16 cellular contexts compared by ENCODE assay signal in genomic region chr1:119771016-119771415, GRCh38. TPM values are rescaled to one million over a fixed set of nuclear protein-coding genes. Genes with fewer than 3 reads are reported as not detected.
DNase-seq lines count a peak whose midpoint lies in the region; ATAC-seq, FAIRE-seq and TF ChIP-seq lines count a peak whose summit lies in the region.
"Had no signal": no experiment of that assay in that cellular context is flagged by ENCODE, and none has a peak within 500 bp of the region (broad histone marks: within the 10 kb centered on the region; RNA-seq: fewer than 3 reads in every experiment).

No MANE protein-coding gene starts in this region.

- intact Hi-C loops in endothelial cell of umbilical vein (cut with micrococcal nuclease) (no loop called here), adrenal gland (cut with DNase I) (no loop called here)

- H3K4me2 ChIP-seq in endothelial cell of umbilical vein (ENCODE audit: insufficient read depth, low read length) = no peak overlapping the region

- 39 to 44% (median 43%) methylated on average over 2 of the region's 2 CpGs for WGBS in adrenal gland, 4 donors

- H3K9me1 ChIP-seq in endothelial cell of umbilical vein (replicated peaks; ENCODE audit: control insufficient read depth, extremely low read depth, insufficient read depth, low read length) = no peaks in the 10 kb centered on the region

- no peaks in the 10 kb centered on the region for H3K4me1 ChIP-seq in endothelial cell of umbilical vein (ENCODE audit: control insufficient read depth, extremely low read depth, insufficient read depth, low read length)
- no peaks in the 10 kb centered on the region for H3K4me1 ChIP-seq in adrenal gland (replicated peaks in 1 of 2)

- no peak for ATAC-seq in activated CD8-positive, alpha-beta memory T cell treated with anti-CD3 and anti-CD28 coated beads, Interleukin-2, amount 10 ng/mL, durations not matched to agents 7 days and 5 days
- ATAC-seq: gastroesophageal sphincter had no signal

- H3K27me3 ChIP-seq in endothelial cell of umbilical vein (ENCODE audit: control insufficient read depth in 2 of 2, insufficient read depth in 2 of 2, low read length in 2 of 2) (peaks cover 26% of the 10 kb centered on the region in 2 experiments), adrenal gland (peaks cover 6% of the 10 kb centered on the region)
- H3K27me3 ChIP-seq: gastroesophageal sphincter had no signal

- H3K27ac ChIP-seq in endothelial cell of umbilical vein (ENCODE audit: insufficient read depth, low read depth, low read length) = no peak overlapping the region
- H3K27ac ChIP-seq in adrenal gland = no peak overlapping the region
- H3K27ac ChIP-seq: gastroesophageal sphincter had no signal

- no peak for TF ChIP-seq POLR2A in endothelial cell of umbilical vein (IDR thresholded peaks at IDR 0.05; ENCODE audit: low read depth, low read length)
- no peak for TF ChIP-seq POLR2A in adrenal gland (IDR thresholded peaks at IDR 0.05)

- DNase-seq in activated CD8-positive, alpha-beta memory T cell treated with anti-CD3 and anti-CD28 coated beads, Interleukin-2, amount 10 ng/mL, durations not matched to agents 7 days and 5 days = peak; percentile 25
- DNase-seq in activated CD8-positive, alpha-beta memory T cell treated with anti-CD3 and anti-CD28 coated beads for 24 hours = no peak
- DNase-seq in OCI-M1 (lab: John Stamatoyannopoulos, UW) = peak; percentile 30
- peak; percentile 4 for DNase-seq in endothelial cell of umbilical vein (ENCODE audit: low read depth, low spot score)
- no peak for DNase-seq in progenitor cell of endocrine pancreas (ENCODE audit: low spot score, unreplicated experiment)
- DNase-seq in NK-92 treated with Interleukin-12 subunit alpha and Interleukin-12 subunit beta, amount 100 ng/mL, for 24 hours (lab: John Stamatoyannopoulos, UW) = no peak
- DNase-seq in adrenal gland = no peak
- no peak for DNase-seq in NCI-H1048 (lab: John Stamatoyannopoulos, UW)
- DNase-seq: effector CD8-positive, alpha-beta T cell; immature natural killer cell; NCI-H1436; NCI-H526 treated with DMSO at 0.1 percent for 48 hours; stimulated activated CD4-positive, alpha-beta T cell treated with anti-CD3 and anti-CD28 coated beads, Interleukin-12 subunit alpha, Interleukin-12 subunit beta, amount 100 ng/mL, for 4 hours had no signal

- H3K4me1 Mint-ChIP-seq in activated CD8-positive, alpha-beta memory T cell treated with anti-CD3 and anti-CD28 coated beads, Interleukin-2, amount 10 ng/mL, durations not matched to agents 7 days and 5 days = no peaks in the 10 kb centered on the region
- H3K4me1 Mint-ChIP-seq in progenitor cell of endocrine pancreas (ENCODE audit: low read depth) = peaks cover 45% of the 10 kb centered on the region
- H3K4me1 Mint-ChIP-seq: immature natural killer cell had no signal

- CTCF ChIA-PET in activated CD8-positive, alpha-beta memory T cell treated with anti-CD3 and anti-CD28 coated beads, Interleukin-2, amount 10 ng/mL, durations not matched to agents 7 days and 5 days (lab: Charles Lee) = no interaction called here
- CTCF ChIA-PET in endothelial cell of umbilical vein (lab: Charles Lee) = interaction anchor here (1.2 to 1.5 kb wide), 3 partner anchors 26 to 38 kb away, joined by 3 to 5 read pairs (median 3); no protein-coding TSS in a partner anchor

- peaks cover 55% of the 10 kb centered on the region for H3K27me3 Mint-ChIP-seq in activated CD8-positive, alpha-beta memory T cell treated with anti-CD3 and anti-CD28 coated beads, Interleukin-2, amount 10 ng/mL, durations not matched to agents 7 days and 5 days
- no peaks in the 10 kb centered on the region for H3K27me3 Mint-ChIP-seq in progenitor cell of endocrine pancreas

- H2AFZ ChIP-seq in endothelial cell of umbilical vein (ENCODE audit: low read depth, low read length) = no peak overlapping the region

- no TSS peak for BruUV-seq in endothelial cell of umbilical vein (replicated peaks; lab: Mats Ljungman, UMichigan)

- TF ChIP-seq CTCF in endothelial cell of umbilical vein (IDR thresholded peaks at IDR 0.05; ENCODE audit: extremely low read depth in 1 of 2, insufficient read depth in 1 of 2, low read depth in 1 of 2, low read length in 2 of 2) (no peak), progenitor cell of endocrine pancreas (IDR thresholded peaks at IDR 0.05; ENCODE audit: unreplicated experiment) (peak; percentile 50), adrenal gland (IDR thresholded peaks at IDR 0.05) (no peak)

- dilution Hi-C loops in endothelial cell of umbilical vein (cut with MboI; ENCODE audit: extremely low pct_ligation_motif_present, low sequenced_read_pairs) = no loop called here

- no peaks in the 10 kb centered on the region for H3K79me2 ChIP-seq in endothelial cell of umbilical vein (ENCODE audit: control insufficient read depth, insufficient read depth, low read length)

- no peak overlapping the region for H3K4me3 ChIP-seq in endothelial cell of umbilical vein (replicated peaks in 1 of 3; ENCODE audit: insufficient read depth in 1 of 3, low read depth in 1 of 3, low read length in 3 of 3)
- no peak overlapping the region for H3K4me3 ChIP-seq in adrenal gland
- H3K4me3 ChIP-seq: gastroesophageal sphincter, HAP-1 had no signal

- POLR2A ChIA-PET in endothelial cell of umbilical vein (lab: Charles Lee) = no interaction called here

- H3K9ac ChIP-seq in endothelial cell of umbilical vein (replicated peaks; ENCODE audit: extremely low read depth, insufficient read depth, low read length) = no peak overlapping the region

- FAIRE-seq in endothelial cell of umbilical vein (lab: Jason Lieb, UNC) = no peak

- H3K36me3 Mint-ChIP-seq in activated CD8-positive, alpha-beta memory T cell treated with anti-CD3 and anti-CD28 coated beads, Interleukin-2, amount 10 ng/mL, durations not matched to agents 7 days and 5 days = no peaks in the 10 kb centered on the region
- H3K36me3 Mint-ChIP-seq in progenitor cell of endocrine pancreas (ENCODE audit: insufficient read depth) = no peaks in the 10 kb centered on the region
- H3K36me3 Mint-ChIP-seq: immature natural killer cell had no signal

- H3K27ac Mint-ChIP-seq in activated CD8-positive, alpha-beta memory T cell treated with anti-CD3 and anti-CD28 coated beads, Interleukin-2, amount 10 ng/mL, durations not matched to agents 7 days and 5 days = no peak overlapping the region
- H3K27ac Mint-ChIP-seq in progenitor cell of endocrine pancreas = no peak overlapping the region
- H3K27ac Mint-ChIP-seq: immature natural killer cell had no signal

- H3K36me3 ChIP-seq in endothelial cell of umbilical vein (ENCODE audit: control insufficient read depth in 2 of 2, extremely low read depth in 1 of 2, insufficient read depth in 2 of 2, low read length in 2 of 2) (no peaks in the 10 kb centered on the region), adrenal gland (replicated peaks in 1 of 2) (no peaks in the 10 kb centered on the region)
- H3K36me3 ChIP-seq: gastroesophageal sphincter, HAP-1 had no signal

- H3K9me3 Mint-ChIP-seq in activated CD8-positive, alpha-beta memory T cell treated with anti-CD3 and anti-CD28 coated beads, Interleukin-2, amount 10 ng/mL, durations not matched to agents 7 days and 5 days (ENCODE audit: low read depth) = no peaks in the 10 kb centered on the region
- H3K9me3 Mint-ChIP-seq in progenitor cell of endocrine pancreas (ENCODE audit: low read depth) = no peaks in the 10 kb centered on the region

- H4K20me1 ChIP-seq in endothelial cell of umbilical vein (replicated peaks; ENCODE audit: control insufficient read depth, extremely low read depth, insufficient read depth, low read length) = no peaks in the 10 kb centered on the region

- H3K9me3 ChIP-seq in endothelial cell of umbilical vein (replicated peaks; ENCODE audit: control insufficient read depth, insufficient read depth, low read length) (no peaks in the 10 kb centered on the region), adrenal gland (replicated peaks in 1 of 3) (no peaks in the 10 kb centered on the region)
- H3K9me3 ChIP-seq: gastroesophageal sphincter, HAP-1 had no signal

- no peak overlapping the region for H3K4me3 Mint-ChIP-seq in activated CD8-positive, alpha-beta memory T cell treated with anti-CD3 and anti-CD28 coated beads, Interleukin-2, amount 10 ng/mL, durations not matched to agents 7 days and 5 days
- H3K4me3 Mint-ChIP-seq in progenitor cell of endocrine pancreas (ENCODE audit: low read depth) = no peak overlapping the region
- H3K4me3 Mint-ChIP-seq: immature natural killer cell had no signal

RNA-seq across cellular contexts. Expression of gene HMGCS2, which starts 2.3 kb away (rescaled TPM):
- total RNA-seq in activated CD8-positive, alpha-beta memory T cell treated with anti-CD3 and anti-CD28 coated beads, Interleukin-2, amount 10 ng/mL, durations not matched to agents 7 days and 5 days = not detected
- total RNA-seq in endothelial cell of umbilical vein (not detected in 2 replicates), progenitor cell of endocrine pancreas (105 and 112 TPM in 2 replicates), adrenal gland (under 1 TPM in 3 of 8 donors, not detected in 5; 0.34 to 0.68 (median 0.49) TPM)
- polyA plus RNA-seq in endothelial cell of umbilical vein (not detected in 2 replicates), adrenal gland (under 1 TPM; 0.30 to 0.33 (median 0.32) TPM)
- polyA plus RNA-seq in endothelial cell of umbilical vein (2011; cell fraction: cytosol; rRNA removed) = not detected in 2 replicates
- polyA plus RNA-seq in endothelial cell of umbilical vein (2011; cell fraction: nucleus; rRNA removed) = not detected in 2 replicates
- not detected in 2 replicates for polyA plus RNA-seq in endothelial cell of umbilical vein (2012)
- polyA minus RNA-seq in endothelial cell of umbilical vein = not detected in 2 replicates
- not detected for polyA minus RNA-seq in endothelial cell of umbilical vein (2011; cell fraction: cytosol; rRNA and poly(A)+ RNA removed)
- polyA minus RNA-seq in endothelial cell of umbilical vein (2011; cell fraction: nucleus; rRNA and poly(A)+ RNA removed) = not detected in 2 replicates
- total RNA-seq: osteoblast had no signal
- polyA plus RNA-seq: immature natural killer cell had no signal

RNA-seq across cellular contexts. Expression of gene REG4, which starts 40.2 kb away (rescaled TPM):
- total RNA-seq in activated CD8-positive, alpha-beta memory T cell treated with anti-CD3 and anti-CD28 coated beads, Interleukin-2, amount 10 ng/mL, durations not matched to agents 7 days and 5 days = 1 to 10 TPM; 1.8 to 7.5 TPM
- total RNA-seq in endothelial cell of umbilical vein = not detected in 2 replicates
- not detected in 2 replicates for polyA plus RNA-seq in endothelial cell of umbilical vein
- polyA plus RNA-seq in endothelial cell of umbilical vein (2011; cell fraction: cytosol; rRNA removed) = not detected in 2 replicates
- polyA plus RNA-seq in endothelial cell of umbilical vein (2011; cell fraction: nucleus; rRNA removed) = not detected in 2 replicates
- not detected in 2 replicates for polyA plus RNA-seq in endothelial cell of umbilical vein (2012)
- not detected in 2 replicates for polyA minus RNA-seq in endothelial cell of umbilical vein
- polyA minus RNA-seq in endothelial cell of umbilical vein (2011; cell fraction: cytosol; rRNA and poly(A)+ RNA removed) = not detected
- polyA minus RNA-seq in endothelial cell of umbilical vein (2011; cell fraction: nucleus; rRNA and poly(A)+ RNA removed) = not detected in 2 replicates
- 0.40 and 0.67 TPM in 2 replicates for total RNA-seq in progenitor cell of endocrine pancreas
- not detected for total RNA-seq in adrenal gland
- polyA plus RNA-seq in adrenal gland = not detected
- total RNA-seq: gastroesophageal sphincter, osteoblast had no signal
- polyA plus RNA-seq: immature natural killer cell had no signal

RNA-seq across cellular contexts. Expression of gene PHGDH, which starts 59.3 kb away (rescaled TPM):
- total RNA-seq in activated CD8-positive, alpha-beta memory T cell treated with anti-CD3 and anti-CD28 coated beads, Interleukin-2, amount 10 ng/mL, durations not matched to agents 7 days and 5 days = 100 to 1,000 TPM; 165 to 209 TPM
- total RNA-seq in endothelial cell of umbilical vein (101 and 120 TPM in 2 replicates), progenitor cell of endocrine pancreas (428 and 452 TPM in 2 replicates), adrenal gland (1 to 10 TPM; 1.8 to 9.0 (median 3.4) TPM)
- polyA plus RNA-seq in endothelial cell of umbilical vein (33.2 and 37.9 TPM in 2 replicates), adrenal gland (10 to 100 TPM in 1 of 3 donors, 1 to 10 TPM in 2; 2.0 to 12.0 (median 3.8) TPM)
- 37.2 and 37.8 TPM in 2 replicates for polyA plus RNA-seq in endothelial cell of umbilical vein (2011; cell fraction: cytosol; rRNA removed)
- polyA plus RNA-seq in endothelial cell of umbilical vein (2011; cell fraction: nucleus; rRNA removed) = 42.6 and 45.2 TPM in 2 replicates
- polyA plus RNA-seq in endothelial cell of umbilical vein (2012) = 9.8 and 26.9 TPM in 2 replicates
- 66.7 and 76.5 TPM in 2 replicates for polyA minus RNA-seq in endothelial cell of umbilical vein
- 201 TPM for polyA minus RNA-seq in endothelial cell of umbilical vein (2011; cell fraction: cytosol; rRNA and poly(A)+ RNA removed)
- polyA minus RNA-seq in endothelial cell of umbilical vein (2011; cell fraction: nucleus; rRNA and poly(A)+ RNA removed) = 39.4 and 42.3 TPM in 2 replicates

Comparison
In these comparisons a context has a peak if more than half of its experiments do, and no peak if none do; other contexts are left out.
1. DNase-seq: peak in activated CD8-positive, alpha-beta memory T cell treated with anti-CD3 and anti-CD28 coated beads, Interleukin-2, amount 10 ng/mL, durations not matched to agents 7 days and 5 days (single experiment), OCI-M1 (single experiment) and endothelial cell of umbilical vein (single experiment); none in activated CD8-positive, alpha-beta memory T cell treated with anti-CD3 and anti-CD28 coated beads for 24 hours (single experiment), progenitor cell of endocrine pancreas (single experiment), NK-92 treated with Interleukin-12 subunit alpha and Interleukin-12 subunit beta, amount 100 ng/mL, for 24 hours (single experiment), adrenal gland (0 of 7) and NCI-H1048 (single experiment).
2. RNA of gene HMGCS2, which starts 2.3 kb away (total RNA-seq): 105 to 112 TPM in progenitor cell of endocrine pancreas; 0.34 to 0.68 TPM in adrenal gland, not detected in activated CD8-positive, alpha-beta memory T cell treated with anti-CD3 and anti-CD28 coated beads, Interleukin-2, amount 10 ng/mL, durations not matched to agents 7 days and 5 days and not detected in endothelial cell of umbilical vein; every median in the first group is over 10 times any median in the second.
3. RNA of gene PHGDH, which starts 59.3 kb away (total RNA-seq): 428 to 452 TPM in progenitor cell of endocrine pancreas, 165 to 209 TPM in activated CD8-positive, alpha-beta memory T cell treated with anti-CD3 and anti-CD28 coated beads, Interleukin-2, amount 10 ng/mL, durations not matched to agents 7 days and 5 days and 101 to 120 TPM in endothelial cell of umbilical vein; 1.8 to 9.0 TPM in adrenal gland; every median in the first group is over 10 times any median in the second.